9 cellular contexts compared by ENCODE assay signal in the genomic region with DNA sequence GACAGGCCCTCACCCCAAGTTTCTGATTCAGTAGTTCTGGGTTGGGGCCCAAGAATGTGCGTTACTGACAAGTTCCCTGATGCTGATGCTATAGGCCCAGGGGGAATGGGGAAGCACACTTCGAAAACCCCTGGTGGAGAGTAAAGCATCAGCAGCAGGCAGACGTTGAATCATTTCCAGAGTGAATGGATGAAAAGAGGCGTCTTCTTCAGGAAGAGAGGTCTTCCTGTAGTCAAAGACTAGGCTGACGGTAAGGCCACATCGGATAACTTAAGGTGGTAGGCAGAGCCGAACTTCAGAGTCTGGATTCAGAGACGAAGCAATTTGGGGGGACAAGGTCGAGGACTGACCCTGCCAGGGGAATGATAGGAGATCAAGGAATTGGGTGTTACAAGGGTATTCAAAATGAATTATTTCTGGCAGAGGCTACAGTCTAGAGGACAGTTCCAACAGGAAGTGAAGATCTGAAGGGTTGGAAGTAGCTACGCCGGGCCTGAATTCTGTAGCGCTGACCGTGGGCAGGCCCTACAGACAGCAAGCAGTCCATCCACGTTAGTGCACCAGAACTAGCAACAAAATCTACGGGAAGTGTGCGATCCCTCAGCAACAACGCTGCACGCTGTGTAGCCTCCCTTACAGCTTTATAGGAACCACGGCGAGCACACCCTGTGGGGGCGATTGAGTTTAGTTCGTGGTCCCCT. TPM values are rescaled to one million over a fixed set of nuclear protein-coding genes. Genes with fewer than 3 reads are reported as not detected.
DNase-seq lines count a peak whose midpoint lies in the region; ATAC-seq, FAIRE-seq and TF ChIP-seq lines count a peak whose summit lies in the region.
"Had no signal": no experiment of that assay in that cellular context is flagged by ENCODE, and none has a peak within 500 bp of the region (broad histone marks: within the 10 kb centered on the region; RNA-seq: fewer than 3 reads in every experiment).

No MANE protein-coding gene starts in this region.

- H3K4me3 ChIP-seq in Peyer's patch = peak overlapping the region; percentile 71 to 93 (median 76)
- peak overlapping the region; percentile 89 for H3K4me3 ChIP-seq in adipocyte (ENCODE audit: low read length)
- H3K4me3 ChIP-seq in iPS DF 6.9 (ENCODE audit: low read length) = peak overlapping the region; percentile 70; the same call in 1 of the 2 replicates
- H3K4me3 ChIP-seq in small intestine (ENCODE audit: low read depth in 1 of 2, low read length in 2 of 2) = peak overlapping the region; percentile 43 to 88

- H3K27ac ChIP-seq in Peyer's patch (peak overlapping the region; percentile 74 to 84 (median 80)), iPS DF 6.9 (ENCODE audit: low read length) (no peak overlapping the region), small intestine (ENCODE audit: low read depth in 1 of 2, low read length in 1 of 2) (peak overlapping the region in 1 of 2 donors; percentile 93)

- H3K27me3 ChIP-seq in Peyer's patch = no peaks in the 10 kb centered on the region
- no peaks in the 10 kb centered on the region for H3K27me3 ChIP-seq in adipocyte (replicated peaks; ENCODE audit: control insufficient read depth, insufficient read depth, low read length)
- no peaks in the 10 kb centered on the region for H3K27me3 ChIP-seq in iPS DF 6.9 (ENCODE audit: control insufficient read depth, insufficient read depth, low read length)
- H3K27me3 ChIP-seq in small intestine (ENCODE audit: control insufficient read depth in 2 of 2, insufficient read depth in 2 of 2, low read length in 2 of 2) = no peaks in the 10 kb centered on the region

- no CpG with 5 or more reads among the region's 22 CpGs for WGBS in iPS DF 6.9 (ENCODE audit: insufficient coverage, insufficient read length)
- WGBS in small intestine, 3 donors = 16 to 32% (median 24%) methylated on average over 22 of the region's 22 CpGs

- H3K9ac ChIP-seq in adipocyte (ENCODE audit: low read length) = peak overlapping the region; percentile 91

- H3K4me1 ChIP-seq in Peyer's patch = peaks cover 0 to 19% (median 6%) of the 10 kb centered on the region in 4 donors
- H3K4me1 ChIP-seq in adipocyte (ENCODE audit: control insufficient read depth, insufficient read depth, low read length) = peaks cover 21% of the 10 kb centered on the region
- no peaks in the 10 kb centered on the region for H3K4me1 ChIP-seq in iPS DF 6.9 (ENCODE audit: control insufficient read depth, insufficient read depth, low read length)
- H3K4me1 ChIP-seq in small intestine (ENCODE audit: control insufficient read depth in 2 of 2, insufficient read depth in 1 of 2, low read depth in 1 of 2, low read length in 1 of 2) = peaks cover 0 to 4% of the 10 kb centered on the region in 2 donors

- peak in 1 of 6 experiments; percentile 7 for TF ChIP-seq CTCF in Peyer's patch (IDR thresholded peaks at IDR 0.05)

- ATAC-seq in HG02852 (IDR thresholded peaks at IDR 0.05; ENCODE audit: unreplicated experiment) = peak; percentile 25

- H3K36me3 ChIP-seq in Peyer's patch (peaks cover 0 to 25% (median 0%) of the 10 kb centered on the region in 3 donors), adipocyte (ENCODE audit: control insufficient read depth, insufficient read depth, low read length, severe bottlenecking) (peaks cover 19% of the 10 kb centered on the region), iPS DF 6.9 (ENCODE audit: control insufficient read depth, insufficient read depth, low read length) (no peaks in the 10 kb centered on the region), small intestine (ENCODE audit: control insufficient read depth in 2 of 2, insufficient read depth in 2 of 2, low read length in 2 of 2) (peaks cover 0 to 2% of the 10 kb centered on the region in 2 donors)

- H3K9me3 ChIP-seq in Peyer's patch = no peaks in the 10 kb centered on the region
- H3K9me3 ChIP-seq in adipocyte (ENCODE audit: control insufficient read depth, low read length) = no peaks in the 10 kb centered on the region
- H3K9me3 ChIP-seq in iPS DF 6.9 (ENCODE audit: control insufficient read depth, insufficient read depth, low read length) = no peaks in the 10 kb centered on the region
- no peaks in the 10 kb centered on the region for H3K9me3 ChIP-seq in small intestine (ENCODE audit: control insufficient read depth, low read depth)

- no peak for TF ChIP-seq POLR2A in Peyer's patch (IDR thresholded peaks at IDR 0.05)

- FAIRE-seq in small intestine (lab: Jason Lieb, UNC) = no peak

- peak; percentile 46 for DNase-seq in DMS79 treated with DMSO at 0.1 percent for 48 hours (lab: John Stamatoyannopoulos, UW)
- no peak for DNase-seq in DMS79 (lab: John Stamatoyannopoulos, UW)
- DNase-seq in Peyer's patch = peak in 1 of 3 donors; percentile 20
- peak; percentile 43 for DNase-seq in adipocyte (ENCODE audit: low read depth)
- DNase-seq in iPS DF 6.9 (ENCODE audit: low read depth, low spot score) = no peak
- DNase-seq in small intestine = no peak
- no peak for DNase-seq in NCI-H2107 (lab: John Stamatoyannopoulos, UW)

RNA-seq across cellular contexts. Expression of gene CENATAC, which starts 0.9 kb away (rescaled TPM):
- total RNA-seq in Peyer's patch = 100 to 1,000 TPM in 3 of 4 donors, 10 to 100 TPM in 1; 66.4 to 192 (median 105) TPM
- polyA plus RNA-seq in small intestine = 10 to 100 TPM; 12.9 to 50.1 (median 25.9) TPM

RNA-seq across cellular contexts. Expression of gene RPS25, which starts 21.1 kb away (rescaled TPM):
- 1,000 to 10,000 TPM in 1 of 4 donors, 100 to 1,000 TPM in 3; 369 to 1,310 (median 750) TPM for total RNA-seq in Peyer's patch
- 1,000 to 10,000 TPM; 1,321 to 2,444 (median 2,119) TPM for polyA plus RNA-seq in small intestine

RNA-seq across cellular contexts. Expression of gene TRAPPC4, which starts 21.5 kb away (rescaled TPM):
- total RNA-seq in Peyer's patch = 100 to 1,000 TPM in 1 of 4 donors, 10 to 100 TPM in 3; 52.8 to 104 (median 77.8) TPM
- polyA plus RNA-seq in small intestine = 100 to 1,000 TPM in 1 of 3 donors, 10 to 100 TPM in 2; 59.1 to 103 (median 82.5) TPM

RNA-seq across cellular contexts. Expression of gene FOXR1, which starts 25.5 kb away (rescaled TPM):
- total RNA-seq in Peyer's patch = not detected
- polyA plus RNA-seq in small intestine = not detected
- total RNA-seq: myocyte had no signal

RNA-seq across cellular contexts. Expression of gene SLC37A4, which starts 33.6 kb away (rescaled TPM):
- 100 to 1,000 TPM in 3 of 4 donors, 10 to 100 TPM in 1; 18.2 to 253 (median 209) TPM for total RNA-seq in Peyer's patch
- 100 to 1,000 TPM in 1 of 3 donors, 10 to 100 TPM in 2; 57.9 to 124 (median 70.0) TPM for polyA plus RNA-seq in small intestine

Comparison
In these comparisons a context has a peak if more than half of its experiments do, and no peak if none do; other contexts are left out.
1. DNase-seq: peak in DMS79 treated with DMSO at 0.1 percent for 48 hours (single experiment) and adipocyte (single experiment); none in DMS79 (single experiment), iPS DF 6.9 (single experiment), small intestine (single experiment) and NCI-H2107 (single experiment).
2. Peak in every context shown above with its lines, with median percentiles within 50 percentile points of each other: H3K4me3 ChIP-seq.